In genomic region chr2:219471476-219472371, GRCh38 we compare ENCODE assay signal across 32 cellular contexts. TPM values are rescaled to one million over a fixed set of nuclear protein-coding genes. Genes with fewer than 3 reads are reported as not detected.
"Had no signal": no experiment of that assay in that cellular context is flagged by ENCODE, and none has a peak within 500 bp of the region (broad histone marks: within the 10 kb centered on the region; RNA-seq: fewer than 3 reads in every experiment).

No MANE protein-coding gene starts in this region.

- H3K4me1 ChIP-seq: adrenal gland, left lung, suprapubic skin had no signal

- H3K27ac ChIP-seq: adrenal gland, left lung, suprapubic skin, vagina, WERI-Rb-1 had no signal

- H3K4me3 ChIP-seq: adrenal gland, cardiac muscle cell, heart left ventricle, left lung, lung, stomach, suprapubic skin, vagina had no signal

- H3K27me3 ChIP-seq: adrenal gland, cardiac muscle cell, heart left ventricle, vagina had no signal

- H3K9me3 ChIP-seq: adrenal gland, heart left ventricle, left lung, stomach, suprapubic skin, vagina had no signal

- ATAC-seq: activated CD4-positive, CD25-positive, alpha-beta regulatory T cell treated with anti-CD3 and anti-CD28 coated beads, Interleukin-2, amount 50 U/mL, for 24 hours; heart left ventricle; left lung; natural killer cell treated with Interleukin-12 subunit alpha and Interleukin-12 subunit beta and Interleukin-15 and Interleukin-18, amount 100 ng/mL, for 72 hours; sciatic nerve; stimulated activated effector memory CD8-positive, alpha-beta T cell treated with anti-CD3 and anti-CD28 coated beads, Interleukin-12 subunit alpha, Interleukin-12 subunit beta, amount 100 ng/mL, for 72 hours; T-helper 17 cell had no signal

- FAIRE-seq: endothelial cell of umbilical vein, small intestine had no signal

- DNase-seq: activated CD4-positive, alpha-beta T cell treated with anti-CD3 and anti-CD28 coated beads for 48 hours; activated CD4-positive, alpha-beta T cell treated with anti-CD3 and anti-CD28 coated beads, Interleukin-2, amount 50 U/mL, for 48 hours; activated CD8-positive, alpha-beta memory T cell treated with anti-CD3 and anti-CD28 coated beads for 24 hours; activated effector memory CD4-positive, alpha-beta T cell treated with Interleukin-2 at 50 U/mL for 16 hours; activated naive CD4-positive, alpha-beta T cell treated with Interleukin-2 at 50 U/mL for 16 hours; adrenal gland; aorta; cerebellar nuclear complex; cortex of kidney; foreskin fibroblast; kidney glomerular epithelial cell; mesendoderm; posterior cingulate gyrus; small intestine; stimulated activated CD4-positive, alpha-beta T cell treated with anti-CD3 and anti-CD28 coated beads, Interleukin-4, amount 100 ng/mL, for 24 hours; stomach; T-helper 17 cell; T1000; WERI-Rb-1 had no signal

- H3K36me3 ChIP-seq: adrenal gland, left lung, suprapubic skin, vagina had no signal

RNA-seq across cellular contexts. Expression of gene ASIC4, which starts 42.6 kb away (rescaled TPM):
- total RNA-seq: endothelial cell of umbilical vein, left lung, mononuclear cell, osteoblast, suprapubic skin, vagina had no signal
- polyA plus RNA-seq: endothelial cell of umbilical vein, stomach had no signal

RNA-seq across cellular contexts. Expression of gene DES, which starts 53.5 kb away (rescaled TPM):
- total RNA-seq: endothelial cell of umbilical vein; natural killer cell treated with Interleukin-12 subunit alpha and Interleukin-12 subunit beta and Interleukin-15 and Interleukin-18, amount 100 ng/mL, for 72 hours; T-helper 17 cell had no signal
- polyA plus RNA-seq: endothelial cell of umbilical vein had no signal
